Comparison of ENCODE assay signal across 1 cellular context in genomic region chr3:129034650-129035049, GRCh38.
TF ChIP-seq lines count a peak whose summit lies in the region.

No MANE protein-coding gene starts in this region.

TF ChIP-seq in GM12878, 131 proteins besides CTCF, POLR2A, EP300 and RAD21:
- no peak for TF ChIP-seq RAD51 (IDR thresholded peaks at IDR 0.05)
- TF ChIP-seq HCFC1 (IDR thresholded peaks at IDR 0.05; ENCODE audit: low read length): no peak
- TF ChIP-seq IRF5 (IDR thresholded peaks at IDR 0.05; ENCODE audit: borderline replicate concordance): no peak
- TF ChIP-seq BACH1 (IDR thresholded peaks at IDR 0.05; ENCODE audit: borderline replicate concordance): no peak
- no peak for TF ChIP-seq NR2C2 (IDR thresholded peaks at IDR 0.05; ENCODE audit: borderline replicate concordance, control insufficient read depth, insufficient read length, low read depth)
- peak; percentile 74 for TF ChIP-seq USF1 (IDR thresholded peaks at IDR 0.05; ENCODE audit: borderline replicate concordance, extremely low read length, insufficient read depth, low read depth, low read length)
- TF ChIP-seq ZBTB40 (IDR thresholded peaks at IDR 0.05; ENCODE audit: borderline replicate concordance): no peak
